1 cellular context compared by ENCODE assay signal in the genomic region with DNA sequence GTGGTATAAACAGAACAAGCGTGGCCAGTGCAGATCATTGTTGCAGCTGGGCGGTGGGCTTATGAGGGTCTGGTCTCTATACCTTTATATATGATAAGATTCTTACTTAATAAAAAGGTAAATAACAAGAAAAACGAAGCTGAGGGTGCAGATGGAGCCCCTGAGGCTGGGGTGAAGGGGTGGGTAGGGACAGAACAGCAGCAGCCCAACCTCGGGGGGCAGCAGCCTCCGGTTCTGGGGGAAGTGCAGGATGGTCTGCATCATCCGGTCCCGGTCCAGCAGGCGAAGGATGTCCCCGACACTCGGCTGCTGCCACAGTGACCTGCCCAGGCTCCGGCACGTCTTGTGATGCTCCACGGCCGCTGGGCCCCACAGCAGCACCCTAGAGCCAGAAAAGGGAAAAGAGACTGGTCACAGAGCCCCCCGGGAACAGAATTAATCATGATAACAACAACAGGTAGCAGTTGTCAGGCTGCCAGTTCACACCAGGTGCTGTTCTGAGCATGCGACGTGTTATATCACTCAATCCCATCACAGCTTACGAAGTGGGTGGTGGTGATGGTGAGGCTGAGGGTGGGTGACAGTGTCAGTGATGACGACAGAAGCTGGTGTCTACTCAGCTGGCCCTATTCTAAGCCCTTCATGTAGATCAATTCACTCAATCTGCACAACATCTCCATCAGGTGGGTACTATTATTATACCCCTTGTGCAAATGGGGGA.
TF ChIP-seq lines count a peak whose summit lies in the region.

No MANE protein-coding gene starts in this region.

TF ChIP-seq in endothelial cell of umbilical vein, 7 proteins besides CTCF, POLR2A, EP300 and RAD21:
- no peak for TF ChIP-seq EZH2 (IDR thresholded peaks at IDR 0.05; ENCODE audit: borderline replicate concordance, low read depth, low read length, severe bottlenecking)
- no peak for TF ChIP-seq GATA2 (IDR thresholded peaks at IDR 0.05; ENCODE audit: insufficient read depth, insufficient read length, low read depth, low read length)
- no peak for TF ChIP-seq POLR2AphosphoS5 (IDR thresholded peaks at IDR 0.05; ENCODE audit: insufficient read depth, low read depth, low read length)
- TF ChIP-seq JUN (IDR thresholded peaks at IDR 0.05; ENCODE audit: borderline replicate concordance, insufficient read depth, insufficient read length, low read depth), result no peak
- TF ChIP-seq MAX (IDR thresholded peaks at IDR 0.05; ENCODE audit: insufficient read depth, insufficient read length), result no peak
- TF ChIP-seq MYC (IDR thresholded peaks at IDR 0.05; ENCODE audit: low read depth, low read length), result no peak
- no peak for TF ChIP-seq FOS (IDR thresholded peaks at IDR 0.05; ENCODE audit: borderline replicate concordance, insufficient read depth, low read length)
